Comparison of ENCODE assay signal across 8 cellular contexts in the genomic region with DNA sequence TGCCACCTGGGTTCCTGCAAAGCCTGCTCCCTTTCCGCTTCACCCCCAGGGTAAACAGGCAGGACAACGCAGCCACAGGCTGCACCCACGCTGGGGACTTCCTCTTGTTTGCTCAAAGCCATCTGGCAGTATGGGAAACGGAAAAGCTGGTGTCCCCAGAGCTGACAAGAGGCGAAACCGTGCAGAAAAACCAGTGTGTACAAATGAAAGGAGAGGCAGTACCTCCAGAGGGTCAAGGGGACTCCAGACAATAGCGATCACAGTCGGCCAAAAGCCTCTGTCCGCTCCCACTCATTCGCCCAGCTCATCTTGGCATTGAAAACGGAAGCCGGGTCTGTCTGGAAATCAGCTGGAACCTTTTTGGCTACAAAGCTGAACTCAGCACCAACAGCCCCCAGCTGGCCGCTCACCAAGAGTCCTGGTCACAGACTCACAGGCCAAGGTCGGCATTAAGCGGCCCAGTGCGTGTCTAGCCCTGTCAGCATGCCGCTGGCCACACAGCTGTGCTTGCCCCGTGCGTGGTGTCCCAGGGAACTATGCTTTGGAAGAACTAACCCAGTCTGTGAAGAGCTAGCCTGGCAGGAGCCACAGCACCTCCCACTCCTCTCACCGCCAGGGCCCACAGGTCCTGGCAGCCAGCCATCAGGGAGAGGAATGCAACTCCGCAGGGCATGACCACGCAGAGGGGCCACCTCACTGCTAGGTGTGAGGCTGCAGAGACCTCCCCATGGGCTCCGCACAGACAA. TPM values are rescaled to one million over a fixed set of nuclear protein-coding genes. Genes with fewer than 3 reads are reported as not detected.
A peak's percentile ranks its signal among the peaks of the same experiment; 100 is the strongest.
DNase-seq lines count a peak whose midpoint lies in the region; ATAC-seq and TF ChIP-seq lines count a peak whose summit lies in the region.

No MANE protein-coding gene starts in this region.

- WGBS in testis, 2 donors: 30 to 47% methylated on average over 11 to 21 of the region's 23 CpGs

- H3K79me2 ChIP-seq in DOHH2 (ENCODE audit: control insufficient read depth, low read length): peaks cover 18% of the 10 kb centered on the region

- TF ChIP-seq CTCF in DOHH2 (IDR thresholded peaks at IDR 0.05; ENCODE audit: low read depth, low read length, poor library complexity, severe bottlenecking) (no peak), left lung (IDR thresholded peaks at IDR 0.05) (no peak), testis (IDR thresholded peaks at IDR 0.05) (no peak)

- no peaks in the 10 kb centered on the region for H4K20me1 ChIP-seq in DOHH2 (ENCODE audit: control insufficient read depth, insufficient read depth, low read depth, low read length)

- intact Hi-C loops in left lung (cut with DNase I): no loop called here
- intact Hi-C loops in testis (cut with DNase I; ENCODE audit: low total_unique reads): loop anchor here (10.0 kb wide), 1 partner anchor 53 kb away; no protein-coding TSS in a partner anchor

- peak; percentile 60 for ATAC-seq in left lung
- ATAC-seq in GM19324 (IDR thresholded peaks at IDR 0.05; ENCODE audit: low FRiP score, unreplicated experiment): no peak
- ATAC-seq in HG02973 (IDR thresholded peaks at IDR 0.05; ENCODE audit: unreplicated experiment): no peak

- H3K9me3 ChIP-seq in DOHH2 (ENCODE audit: control insufficient read depth, insufficient read depth, low read length): no peaks in the 10 kb centered on the region
- H3K9me3 ChIP-seq in left lung: no peaks in the 10 kb centered on the region
- no peaks in the 10 kb centered on the region for H3K9me3 ChIP-seq in testis

- H3K36me3 ChIP-seq in DOHH2 (ENCODE audit: control insufficient read depth, low read length): no peaks in the 10 kb centered on the region
- no peaks in the 10 kb centered on the region for H3K36me3 ChIP-seq in left lung
- H3K36me3 ChIP-seq in testis (ENCODE audit: low read depth, missing control alignments): no peaks in the 10 kb centered on the region

- H3K27me3 ChIP-seq in DOHH2 (ENCODE audit: control insufficient read depth, low read length): no peaks in the 10 kb centered on the region
- no peaks in the 10 kb centered on the region for H3K27me3 ChIP-seq in left lung
- H3K27me3 ChIP-seq in testis: no peaks in the 10 kb centered on the region

- H3K4me2 ChIP-seq in DOHH2 (ENCODE audit: low read length): peak overlapping the region; percentile 33

- H3K4me3 ChIP-seq in DOHH2 (ENCODE audit: low read length) (0 out of 2 replicates have a peak overlapping the region, but pooled peaks have one; percentile 3), left lung (no peak overlapping the region), testis (no peak overlapping the region)

- DNase-seq in NCI-H1694 treated with DMSO at 0.1 percent for 48 hours (lab: John Stamatoyannopoulos, UW) (peak; percentile 34), brain pericyte (ENCODE audit: low read depth, low spot score) (peak; percentile 66), left lung (peak; percentile 73 to 86), testis (peak; percentile 91)
- no peak for DNase-seq in NK-92 treated with Interleukin-12 subunit alpha and Interleukin-12 subunit beta, amount 100 ng/mL, for 24 hours (lab: John Stamatoyannopoulos, UW)

- no peaks in the 10 kb centered on the region for H3K9me2 ChIP-seq in DOHH2 (replicated peaks; ENCODE audit: control insufficient read depth, low read length)

- H3K27ac ChIP-seq in DOHH2 (ENCODE audit: low read depth, low read length) (no peak overlapping the region), left lung (peak overlapping the region; percentile 80 to 87), testis (peak overlapping the region; percentile 82 to 84)

- no peak for TF ChIP-seq POLR2A in testis (IDR thresholded peaks at IDR 0.05)

- peaks cover 55% of the 10 kb centered on the region for H3K4me1 ChIP-seq in DOHH2 (ENCODE audit: control insufficient read depth, low read length)
- peaks cover 70 to 84% of the 10 kb centered on the region in 2 donors for H3K4me1 ChIP-seq in left lung
- H3K4me1 ChIP-seq in testis: peaks cover 84% of the 10 kb centered on the region

- peaks cover 9% of the 10 kb centered on the region for H3F3A ChIP-seq in DOHH2 (ENCODE audit: control insufficient read depth, insufficient read depth)

RNA-seq across cellular contexts. Expression of a gene that starts 10.4 kb away (rescaled TPM):
- total RNA-seq in left lung: 100 to 1,000 TPM; 126 to 151 TPM
- 10 to 100 TPM; 60.0 to 93.5 TPM for total RNA-seq in testis
- 28.5 TPM for polyA plus RNA-seq in testis (ENCODE audit: insufficient read depth, low read depth, low replicate concordance)
